Comparison of ENCODE assay signal across 11 cellular contexts in genomic region chr17:47620503-47621245, GRCh38. TPM values are rescaled to one million over a fixed set of nuclear protein-coding genes. Genes with fewer than 3 reads are reported as not detected.
DNase-seq lines count a peak whose midpoint lies in the region; ATAC-seq and TF ChIP-seq lines count a peak whose summit lies in the region.
"Had no signal": no experiment of that assay in that cellular context is flagged by ENCODE, and none has a peak within 500 bp of the region (broad histone marks: within the 10 kb centered on the region; RNA-seq: fewer than 3 reads in every experiment).

No MANE protein-coding gene starts in this region.

- peaks cover 24% of the 10 kb centered on the region for H3K4me1 Mint-ChIP-seq in activated CD8-positive, alpha-beta memory T cell treated with anti-CD3 and anti-CD28 coated beads, Interleukin-2, amount 10 ng/mL, durations not matched to agents 7 days and 5 days
- H3K4me1 Mint-ChIP-seq in stimulated activated naive CD8-positive, alpha-beta T cell treated with anti-CD3 and anti-CD28 coated beads, Interleukin-15, Interleukin-2, amounts not matched to agents 100 ng/mL and 50 ng/mL, for 24 hours (ENCODE audit: low read depth), result peaks cover 29% of the 10 kb centered on the region

- ATAC-seq in activated CD8-positive, alpha-beta memory T cell treated with anti-CD3 and anti-CD28 coated beads, Interleukin-2, amount 10 ng/mL, durations not matched to agents 7 days and 5 days, result peak; percentile 75
- no peak for ATAC-seq in GM21825 (IDR thresholded peaks at IDR 0.05; ENCODE audit: unreplicated experiment)
- ATAC-seq in HG03354 (IDR thresholded peaks at IDR 0.05; ENCODE audit: poor library complexity, severe bottlenecking, unreplicated experiment), result no peak

- H3K27ac ChIP-seq in hepatocyte, result peak overlapping the region; percentile 50

- no peaks in the 10 kb centered on the region for H3K9me3 Mint-ChIP-seq in activated CD8-positive, alpha-beta memory T cell treated with anti-CD3 and anti-CD28 coated beads, Interleukin-2, amount 10 ng/mL, durations not matched to agents 7 days and 5 days (ENCODE audit: low read depth)
- no peaks in the 10 kb centered on the region for H3K9me3 Mint-ChIP-seq in stimulated activated naive CD8-positive, alpha-beta T cell treated with anti-CD3 and anti-CD28 coated beads, Interleukin-15, Interleukin-2, amounts not matched to agents 100 ng/mL and 50 ng/mL, for 24 hours

- H3K79me2 ChIP-seq in hepatocyte, result no peaks in the 10 kb centered on the region

- peak overlapping the region; percentile 48 for H3K27ac Mint-ChIP-seq in activated CD8-positive, alpha-beta memory T cell treated with anti-CD3 and anti-CD28 coated beads, Interleukin-2, amount 10 ng/mL, durations not matched to agents 7 days and 5 days
- H3K27ac Mint-ChIP-seq in stimulated activated naive CD8-positive, alpha-beta T cell treated with anti-CD3 and anti-CD28 coated beads, Interleukin-15, Interleukin-2, amounts not matched to agents 100 ng/mL and 50 ng/mL, for 24 hours, result peak overlapping the region; percentile 76

- CTCF ChIA-PET in activated CD8-positive, alpha-beta memory T cell treated with anti-CD3 and anti-CD28 coated beads, Interleukin-2, amount 10 ng/mL, durations not matched to agents 7 days and 5 days (lab: Charles Lee), result interaction anchor here (0.7 kb wide), 4 partner anchors 19 to 450 kb away, joined by 3 read pairs; no protein-coding TSS in a partner anchor

- H3K4me2 ChIP-seq in hepatocyte, result no peak overlapping the region

- no peak overlapping the region for H3K4me3 ChIP-seq in hepatocyte

- no peaks in the 10 kb centered on the region for H3K36me3 ChIP-seq in hepatocyte (replicated peaks; ENCODE audit: insufficient read depth, low read depth)

- no peaks in the 10 kb centered on the region for H3K9me3 ChIP-seq in hepatocyte (ENCODE audit: low read depth)

- H3K9me2 ChIP-seq in hepatocyte (replicated peaks; ENCODE audit: insufficient read depth), result no peaks in the 10 kb centered on the region

- no peak overlapping the region for H2AFZ ChIP-seq in hepatocyte

- WGBS in hepatocyte (ENCODE audit: low lambda C conversion rate, missing lambda C conversion rate), result 89% methylated on average over 3 of the region's 3 CpGs

- peaks cover 40% of the 10 kb centered on the region for H3K36me3 Mint-ChIP-seq in activated CD8-positive, alpha-beta memory T cell treated with anti-CD3 and anti-CD28 coated beads, Interleukin-2, amount 10 ng/mL, durations not matched to agents 7 days and 5 days
- peaks cover 62% of the 10 kb centered on the region for H3K36me3 Mint-ChIP-seq in stimulated activated naive CD8-positive, alpha-beta T cell treated with anti-CD3 and anti-CD28 coated beads, Interleukin-15, Interleukin-2, amounts not matched to agents 100 ng/mL and 50 ng/mL, for 24 hours (ENCODE audit: low read depth)

- H4K20me1 ChIP-seq in hepatocyte (ENCODE audit: insufficient read depth, poor library complexity, severe bottlenecking), result no peaks in the 10 kb centered on the region

- DNase-seq in activated CD8-positive, alpha-beta memory T cell treated with anti-CD3 and anti-CD28 coated beads, Interleukin-2, amount 10 ng/mL, durations not matched to agents 7 days and 5 days, result no peak
- no peak for DNase-seq in activated CD8-positive, alpha-beta memory T cell treated with anti-CD3 and anti-CD28 coated beads for 24 hours
- DNase-seq in SW480 (ENCODE audit: low spot score) (peak; percentile 12), hepatocyte (ENCODE audit: low spot score) (no peak), hypothalamus (lab: John Stamatoyannopoulos, UW) (no peak)
- DNase-seq: activated effector memory CD4-positive, alpha-beta T cell treated with anti-CD3 and anti-CD28 coated beads, Interleukin-2, amount 50 U/mL, for 16 hours; NCI-H187; stimulated activated CD4-positive, alpha-beta T cell treated with anti-CD3 and anti-CD28 coated beads, Interleukin-2, amount 100 ng/mL, for 24 hours had no signal

- H3K4me3 Mint-ChIP-seq in activated CD8-positive, alpha-beta memory T cell treated with anti-CD3 and anti-CD28 coated beads, Interleukin-2, amount 10 ng/mL, durations not matched to agents 7 days and 5 days, result no peak overlapping the region
- no peak overlapping the region for H3K4me3 Mint-ChIP-seq in stimulated activated naive CD8-positive, alpha-beta T cell treated with anti-CD3 and anti-CD28 coated beads, Interleukin-15, Interleukin-2, amounts not matched to agents 100 ng/mL and 50 ng/mL, for 24 hours

- H3K27me3 Mint-ChIP-seq in activated CD8-positive, alpha-beta memory T cell treated with anti-CD3 and anti-CD28 coated beads, Interleukin-2, amount 10 ng/mL, durations not matched to agents 7 days and 5 days, result no peaks in the 10 kb centered on the region
- no peaks in the 10 kb centered on the region for H3K27me3 Mint-ChIP-seq in stimulated activated naive CD8-positive, alpha-beta T cell treated with anti-CD3 and anti-CD28 coated beads, Interleukin-15, Interleukin-2, amounts not matched to agents 100 ng/mL and 50 ng/mL, for 24 hours

- TF ChIP-seq CTCF in hepatocyte (IDR thresholded peaks at IDR 0.05; ENCODE audit: poor library complexity), result no peak

- H3K4me1 ChIP-seq in hepatocyte (ENCODE audit: insufficient read depth), result peaks cover 8% of the 10 kb centered on the region

- H3K27me3 ChIP-seq in hepatocyte, result no peaks in the 10 kb centered on the region

RNA-seq across cellular contexts. Expression of gene KPNB1, which starts 29.0 kb away (rescaled TPM):
- 100 to 1,000 TPM; 413 to 525 TPM for total RNA-seq in activated CD8-positive, alpha-beta memory T cell treated with anti-CD3 and anti-CD28 coated beads, Interleukin-2, amount 10 ng/mL, durations not matched to agents 7 days and 5 days
- 174 and 194 TPM in 2 replicates for total RNA-seq in hepatocyte
- 56.8 and 59.5 TPM in 2 replicates for polyA plus RNA-seq in hepatocyte
